18 cellular contexts compared by ENCODE assay signal in genomic region chr3:52037291-52037690, GRCh38.
"Had no signal": no experiment of that assay in that cellular context is flagged by ENCODE, and none has a peak within 500 bp of the region (broad histone marks: within the 10 kb centered on the region; RNA-seq: fewer than 3 reads in every experiment).

No MANE protein-coding gene starts in this region.

- H2AFZ ChIP-seq: neural progenitor cell had no signal

- DNase-seq: activated CD8-positive, alpha-beta memory T cell treated with anti-CD3 and anti-CD28 coated beads for 24 hours; activated CD8-positive, alpha-beta memory T cell treated with anti-CD3 and anti-CD28 coated beads, Interleukin-2, amount 50 U/mL, for 4 hours; activated naive CD4-positive, alpha-beta T cell treated with anti-CD3 and anti-CD28 coated beads for 36 hours; activated naive CD8-positive, alpha-beta T cell treated with anti-CD3 and anti-CD28 coated beads, Interleukin-2, amount 10 ng/mL, durations not matched to agents 7 days and 5 days; activated T-cell treated with anti-CD3 and anti-CD28 coated beads, Interleukin-2, amount 50 U/mL, for 4 hours; amniotic stem cell; cerebellar nuclear complex; cortex of kidney; heart right ventricle; left lung; stimulated activated CD4-positive, alpha-beta T cell treated with anti-CD3 and anti-CD28 coated beads, Interleukin-4, amount 100 ng/mL, for 24 hours; stimulated activated naive CD4-positive, alpha-beta T cell treated with Interleukin-2 at 50 U/mL for 16 hours had no signal

- H3K27me3 ChIP-seq: heart right ventricle, left lung, neural progenitor cell, tibial nerve had no signal

- FAIRE-seq: TTC549, urothelium cell line had no signal

- ATAC-seq: activated T-cell treated with anti-CD3 and anti-CD28 coated beads, Interleukin-2, amount 50 U/mL, for 4 hours; heart right ventricle; left lung had no signal

- H3K9ac ChIP-seq: neural progenitor cell had no signal

- H3K27ac ChIP-seq: heart right ventricle, left lung, neural progenitor cell, prostate gland had no signal

- H3K9me3 ChIP-seq: heart right ventricle, left lung, prostate gland, tibial nerve had no signal

- H3K4me3 ChIP-seq: heart right ventricle, left lung, lung, neural progenitor cell, prostate gland, tibial nerve had no signal

- H3K36me3 ChIP-seq: heart right ventricle, left lung, neural progenitor cell, prostate gland, tibial nerve had no signal

- H3K4me1 ChIP-seq: prostate gland had no signal

- H3K4me2 ChIP-seq: neural progenitor cell had no signal
